In the genomic region with DNA sequence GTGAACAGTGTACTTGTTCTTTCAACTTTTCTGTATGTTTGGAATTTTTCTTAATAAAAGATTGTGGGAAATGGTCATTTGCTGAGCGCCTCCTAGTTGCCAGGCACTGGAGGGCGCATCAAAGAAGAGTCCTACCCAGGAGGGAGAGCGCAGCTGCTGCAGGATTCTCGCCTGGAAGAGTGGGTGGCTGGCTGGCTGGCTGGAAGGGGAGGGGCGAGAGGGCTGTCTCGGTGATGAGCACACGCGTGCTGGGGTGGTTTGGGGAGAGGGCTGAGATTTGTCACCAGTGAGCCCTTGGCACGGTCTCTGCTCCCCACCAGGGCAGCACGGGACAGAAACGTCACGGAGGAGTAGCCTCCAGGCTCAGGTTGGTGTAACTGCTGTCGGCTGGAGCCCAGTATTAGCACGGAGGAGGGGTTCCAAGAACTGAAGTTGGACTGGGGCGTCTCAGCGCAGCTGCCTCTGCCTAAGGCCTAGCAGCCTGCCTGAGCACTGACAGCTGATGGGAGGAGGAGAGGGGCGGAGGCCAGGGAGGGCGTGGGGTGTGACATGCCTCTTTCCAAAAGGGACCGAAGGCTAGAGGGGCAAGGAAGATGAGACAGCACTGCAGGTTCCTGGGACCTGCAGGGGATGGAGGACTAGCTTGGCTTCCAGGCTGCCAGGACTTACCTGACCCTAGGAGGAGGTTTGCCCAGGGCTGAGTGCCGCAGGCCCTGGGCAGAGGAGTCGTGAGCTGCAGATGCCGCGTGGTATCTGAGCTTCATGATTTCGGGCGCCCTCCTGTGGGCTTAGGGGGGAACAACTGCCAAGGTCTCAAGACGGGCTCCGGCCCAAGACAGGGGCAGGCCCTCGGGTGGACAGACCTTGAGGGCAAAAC, we compare ENCODE assay signal across 1 cellular context.
A peak's percentile ranks its signal among the peaks of the same experiment; 100 is the strongest.
TF ChIP-seq lines count a peak whose summit lies in the region.

No MANE protein-coding gene starts in this region.

TF ChIP-seq in HEK293, 187 proteins besides CTCF, POLR2A, EP300 and RAD21 (continued from another document):
- TF ChIP-seq, protein P1, sequence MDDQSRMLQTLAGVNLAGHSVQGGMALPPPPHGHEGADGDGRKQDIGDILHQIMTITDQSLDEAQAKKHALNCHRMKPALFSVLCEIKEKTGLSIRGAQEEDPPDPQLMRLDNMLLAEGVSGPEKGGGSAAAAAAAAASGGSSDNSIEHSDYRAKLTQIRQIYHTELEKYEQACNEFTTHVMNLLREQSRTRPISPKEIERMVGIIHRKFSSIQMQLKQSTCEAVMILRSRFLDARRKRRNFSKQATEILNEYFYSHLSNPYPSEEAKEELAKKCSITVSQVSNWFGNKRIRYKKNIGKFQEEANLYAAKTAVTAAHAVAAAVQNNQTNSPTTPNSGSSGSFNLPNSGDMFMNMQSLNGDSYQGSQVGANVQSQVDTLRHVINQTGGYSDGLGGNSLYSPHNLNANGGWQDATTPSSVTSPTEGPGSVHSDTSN (CRISPR knock-in tag; IDR thresholded peaks at IDR 0.05): peak; percentile 67; the same call in 1 of the 2 replicates
- TF ChIP-seq ZBTB8A (tag by site-specific recombination; IDR thresholded peaks at IDR 0.05) (0 out of 2 replicates have a peak, but pooled peaks have one; percentile 19), KLF16 (tag by site-specific recombination; IDR thresholded peaks at IDR 0.05) (peak; percentile 82), ZNF335 (tag by site-specific recombination; conservative IDR thresholded peaks at IDR 0.05) (peak; percentile 66), ZBTB44 (tag by site-specific recombination; IDR thresholded peaks at IDR 0.05) (0 out of 2 replicates have a peak, but pooled peaks have one; percentile 32), ZBTB17 (tag by site-specific recombination; IDR thresholded peaks at IDR 0.05) (peak; percentile 90), ZNF792 (tag by site-specific recombination; IDR thresholded peaks at IDR 0.05) (0 out of 2 replicates have a peak, but pooled peaks have one; percentile 21), PATZ1 (tag by site-specific recombination; IDR thresholded peaks at IDR 0.05) (0 out of 2 replicates have a peak, but pooled peaks have one; percentile 23), ZNF391 (tag by site-specific recombination; IDR thresholded peaks at IDR 0.05; ENCODE audit: borderline replicate concordance, low read depth) (no peak), ZNF16 (tag by site-specific recombination; IDR thresholded peaks at IDR 0.05; ENCODE audit: low read depth) (no peak), EGR2 (tag by site-specific recombination; IDR thresholded peaks at IDR 0.05; ENCODE audit: low read depth) (peak; percentile 54; the same call in 1 of the 2 replicates), INSM2 (tag by site-specific recombination; IDR thresholded peaks at IDR 0.05) (peak; percentile 17; the same call in 1 of the 2 replicates), KLF7 (tag by site-specific recombination; IDR thresholded peaks at IDR 0.05; ENCODE audit: borderline replicate concordance) (peak; percentile 81; the same call in 1 of the 2 replicates), ZNF776 (tag by site-specific recombination; IDR thresholded peaks at IDR 0.05; ENCODE audit: borderline replicate concordance) (no peak), ZBTB20 (tag by site-specific recombination; IDR thresholded peaks at IDR 0.05) (peak; percentile 75; the same call in 1 of the 2 replicates), SCRT1 (tag by site-specific recombination; IDR thresholded peaks at IDR 0.05; ENCODE audit: borderline replicate concordance) (no peak), ZNF660 (tag by site-specific recombination; IDR thresholded peaks at IDR 0.05) (peak; percentile 66; the same call in 1 of the 2 replicates), KLF9 (tag by site-specific recombination; IDR thresholded peaks at IDR 0.05; ENCODE audit: low read depth) (peak; percentile 90), ZNF561 (tag by site-specific recombination; IDR thresholded peaks at IDR 0.05; ENCODE audit: borderline replicate concordance) (0 out of 2 replicates have a peak, but pooled peaks have one; percentile 16), ZFP69B (tag by site-specific recombination; IDR thresholded peaks at IDR 0.05) (0 out of 2 replicates have a peak, but pooled peaks have one; percentile 24), ZSCAN23 (tag by site-specific recombination; IDR thresholded peaks at IDR 0.05) (no peak), KLF1 (tag by site-specific recombination; IDR thresholded peaks at IDR 0.05) (peak; percentile 93)
- TF ChIP-seq, protein P2, sequence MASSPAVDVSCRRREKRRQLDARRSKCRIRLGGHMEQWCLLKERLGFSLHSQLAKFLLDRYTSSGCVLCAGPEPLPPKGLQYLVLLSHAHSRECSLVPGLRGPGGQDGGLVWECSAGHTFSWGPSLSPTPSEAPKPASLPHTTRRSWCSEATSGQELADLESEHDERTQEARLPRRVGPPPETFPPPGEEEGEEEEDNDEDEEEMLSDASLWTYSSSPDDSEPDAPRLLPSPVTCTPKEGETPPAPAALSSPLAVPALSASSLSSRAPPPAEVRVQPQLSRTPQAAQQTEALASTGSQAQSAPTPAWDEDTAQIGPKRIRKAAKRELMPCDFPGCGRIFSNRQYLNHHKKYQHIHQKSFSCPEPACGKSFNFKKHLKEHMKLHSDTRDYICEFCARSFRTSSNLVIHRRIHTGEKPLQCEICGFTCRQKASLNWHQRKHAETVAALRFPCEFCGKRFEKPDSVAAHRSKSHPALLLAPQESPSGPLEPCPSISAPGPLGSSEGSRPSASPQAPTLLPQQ (tag by site-specific recombination; IDR thresholded peaks at IDR 0.05): peak; percentile 36; the same call in 1 of the 2 replicates
- TF ChIP-seq, protein P3, sequence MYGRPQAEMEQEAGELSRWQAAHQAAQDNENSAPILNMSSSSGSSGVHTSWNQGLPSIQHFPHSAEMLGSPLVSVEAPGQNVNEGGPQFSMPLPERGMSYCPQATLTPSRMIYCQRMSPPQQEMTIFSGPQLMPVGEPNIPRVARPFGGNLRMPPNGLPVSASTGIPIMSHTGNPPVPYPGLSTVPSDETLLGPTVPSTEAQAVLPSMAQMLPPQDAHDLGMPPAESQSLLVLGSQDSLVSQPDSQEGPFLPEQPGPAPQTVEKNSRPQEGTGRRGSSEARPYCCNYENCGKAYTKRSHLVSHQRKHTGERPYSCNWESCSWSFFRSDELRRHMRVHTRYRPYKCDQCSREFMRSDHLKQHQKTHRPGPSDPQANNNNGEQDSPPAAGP (tag by site-specific recombination; IDR thresholded peaks at IDR 0.05): peak; percentile 44; the same call in 1 of the 2 replicates
